23 cellular contexts compared by ENCODE assay signal in the genomic region with DNA sequence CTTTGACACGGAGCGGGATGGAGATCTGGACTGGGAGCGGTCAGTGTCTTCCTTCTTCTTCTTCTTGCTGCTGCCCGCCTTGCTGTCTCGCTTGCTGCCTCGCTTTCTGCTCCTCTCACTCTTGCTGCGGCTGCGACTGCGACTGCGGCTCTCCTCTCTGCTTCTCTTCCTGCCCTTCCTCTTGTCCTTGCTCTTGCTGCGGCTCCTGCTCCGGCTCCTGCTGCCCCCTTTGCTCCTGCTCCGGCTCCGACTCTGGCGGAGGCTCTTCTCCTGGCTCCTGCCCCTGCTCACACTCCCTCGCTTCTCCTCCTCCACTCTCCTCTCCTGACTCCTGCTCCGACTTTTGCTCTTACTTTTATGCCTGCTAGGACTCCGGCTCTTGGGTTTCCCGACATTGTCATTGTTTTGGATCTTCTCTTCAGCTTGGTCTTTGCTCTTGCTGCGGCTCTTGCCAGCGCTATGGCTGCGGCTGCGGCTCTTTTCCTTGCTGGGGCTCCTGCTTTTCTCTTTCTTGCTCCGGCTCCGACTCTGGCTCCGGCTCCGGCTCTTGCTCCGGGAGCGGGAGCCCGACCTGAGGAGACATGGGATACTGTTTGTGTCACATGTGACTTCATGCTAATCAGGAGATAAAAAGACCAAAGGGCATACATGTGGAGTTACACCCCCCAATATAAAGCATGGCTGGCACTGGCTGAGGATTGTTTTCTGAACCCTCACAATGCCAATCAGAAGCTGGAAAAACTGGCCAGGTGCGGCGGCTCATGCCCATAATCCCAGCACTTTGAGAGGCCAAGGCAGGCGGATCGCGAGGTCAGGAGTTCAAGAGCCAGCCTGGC. TPM values are rescaled to one million over a fixed set of nuclear protein-coding genes. Genes with fewer than 3 reads are reported as not detected.
DNase-seq lines count a peak whose midpoint lies in the region; ATAC-seq, FAIRE-seq and TF ChIP-seq lines count a peak whose summit lies in the region.
"Had no signal": no experiment of that assay in that cellular context is flagged by ENCODE, and none has a peak within 500 bp of the region (broad histone marks: within the 10 kb centered on the region; RNA-seq: fewer than 3 reads in every experiment).

No MANE protein-coding gene starts in this region.

- no peaks in the 10 kb centered on the region for H3K27me3 ChIP-seq in CD4-positive, alpha-beta T cell (ENCODE audit: control insufficient read depth, insufficient read depth, low read length)
- H3K27me3 ChIP-seq in GM23248 (replicated peaks; ENCODE audit: insufficient read depth) (no peaks in the 10 kb centered on the region), K562 (ENCODE audit: control insufficient read depth in 2 of 2, insufficient read depth in 2 of 2, low read length in 2 of 2) (no peaks in the 10 kb centered on the region), PC-3 (ENCODE audit: low read length) (no peaks in the 10 kb centered on the region)
- H3K27me3 ChIP-seq: heart right ventricle, neural progenitor cell, thyroid gland had no signal

- H2AFZ ChIP-seq in GM23248 (no peak overlapping the region), K562 (ENCODE audit: low read depth, low read length) (no peak overlapping the region), PC-3 (ENCODE audit: low read length) (no peak overlapping the region)
- H2AFZ ChIP-seq: neural progenitor cell had no signal

- in situ Hi-C loops in GM23248 (cut with MboI) (no loop called here), K562 (cut with MboI) (no loop called here)

- no peak for FAIRE-seq in K562 (lab: Jason Lieb, UNC)

- 0 out of 2 replicates have a peak, but pooled peaks cover 4% of the 10 kb centered on the region for H4K20me1 ChIP-seq in GM23248 (ENCODE audit: insufficient read depth)
- H4K20me1 ChIP-seq in K562 (replicated peaks; ENCODE audit: control insufficient read depth, insufficient read depth, low read length), result no peaks in the 10 kb centered on the region
- H4K20me1 ChIP-seq in PC-3 (ENCODE audit: low read length), result no peaks in the 10 kb centered on the region

- H3K27me3 Mint-ChIP-seq in CD4-positive, alpha-beta T cell, result no peaks in the 10 kb centered on the region
- no peaks in the 10 kb centered on the region for H3K27me3 Mint-ChIP-seq in mesothelial cell of epicardium (ENCODE audit: low read depth)

- CTCF ChIA-PET in CD4-positive, alpha-beta T cell (lab: Charles Lee), result no interaction called here
- CTCF ChIA-PET in K562 (lab: Yijun Ruan, JAX; ENCODE audit: low intra/inter-chr PET ratio) (no interaction called here), PC-3 (lab: Charles Lee) (no interaction called here)

- no peaks in the 10 kb centered on the region for H3K9me3 ChIP-seq in CD4-positive, alpha-beta T cell (ENCODE audit: control insufficient read depth, low read length)
- H3K9me3 ChIP-seq in GM23248 (ENCODE audit: low read depth) (no peaks in the 10 kb centered on the region), K562 (replicated peaks; ENCODE audit: control insufficient read depth, insufficient read depth, low read depth, low read length) (no peaks in the 10 kb centered on the region), PC-3 (ENCODE audit: low read length) (no peaks in the 10 kb centered on the region)
- H3K9me3 ChIP-seq: heart right ventricle, thyroid gland had no signal

- POLR2A ChIA-PET in CD4-positive, alpha-beta T cell (lab: Charles Lee), result no interaction called here
- POLR2A ChIA-PET in K562 (lab: Yijun Ruan, JAX), result interaction anchor here (1.0 kb wide), 2 partner anchors 18 to 33 kb away, joined by 3 read pairs; no protein-coding TSS in a partner anchor
- POLR2A ChIA-PET in PC-3 (lab: Charles Lee; ENCODE audit: unreplicated experiment), result no interaction called here

- BruUV-seq in K562 (replicated peaks; lab: Mats Ljungman, UMichigan) (no TSS peak), PC-3 (replicated peaks; lab: Mats Ljungman, UMichigan) (no TSS peak)

- H3K9me2 ChIP-seq in GM23248 (ENCODE audit: insufficient read depth) (no peaks in the 10 kb centered on the region), PC-3 (replicated peaks; ENCODE audit: low read length) (no peaks in the 10 kb centered on the region)

- H3K4me3 ChIP-seq in GM23248, result no peak overlapping the region
- H3K4me3 ChIP-seq in K562, result no peak overlapping the region
- no peak overlapping the region for H3K4me3 ChIP-seq in PC-3 (ENCODE audit: low read length)
- H3K4me3 ChIP-seq: heart right ventricle, neural progenitor cell, skin epidermis, thyroid gland had no signal

- peak; percentile 45; the same call in 1 of the 2 replicates for TF ChIP-seq POLR2A in K562 (conservative IDR thresholded peaks at IDR 0.05)

- no peak for ATAC-seq in CD4-positive, alpha-beta T cell (ENCODE audit: poor library complexity)
- ATAC-seq in K562 (no peak), HG03342 (IDR thresholded peaks at IDR 0.05; ENCODE audit: unreplicated experiment) (no peak), PC-3 (no peak)
- ATAC-seq: CD8-positive, alpha-beta T cell; heart right ventricle; left colon had no signal

- no peak for TF ChIP-seq EP300 in K562 (IDR thresholded peaks at IDR 0.05; ENCODE audit: low read length)

- no peaks in the 10 kb centered on the region for H3K4me1 Mint-ChIP-seq in CD4-positive, alpha-beta T cell (ENCODE audit: low read depth)
- H3K4me1 Mint-ChIP-seq in mesothelial cell of epicardium, result peaks cover 9% of the 10 kb centered on the region
- H3K4me1 Mint-ChIP-seq: neural progenitor cell had no signal

- no peak overlapping the region for H3K4me3 Mint-ChIP-seq in CD4-positive, alpha-beta T cell
- no peak overlapping the region for H3K4me3 Mint-ChIP-seq in mesothelial cell of epicardium
- H3K4me3 Mint-ChIP-seq: CD8-positive, alpha-beta T cell; neural progenitor cell had no signal

- H3F3A ChIP-seq in GM23248 (ENCODE audit: insufficient read depth) (peaks cover 63% of the 10 kb centered on the region), PC-3 (ENCODE audit: low read length, unreplicated experiment) (peaks cover 8% of the 10 kb centered on the region)

- H3K36me3 ChIP-seq in GM23248 (ENCODE audit: low read depth) (peaks cover 47% of the 10 kb centered on the region), K562 (ENCODE audit: control insufficient read depth, insufficient read depth, low read length) (peaks cover 83% of the 10 kb centered on the region), PC-3 (ENCODE audit: low read depth, low read length) (peaks cover 66% of the 10 kb centered on the region)

- intact Hi-C loops in CD4-positive, alpha-beta T cell (cut with DNase I, micrococcal nuclease), result no loop called here
- intact Hi-C loops in K562 (cut with micrococcal nuclease), result no loop called here
- intact Hi-C loops in PC-3 (cut with micrococcal nuclease), result loop anchor here (10.0 kb wide), 1 partner anchor 264 kb away; no protein-coding TSS in a partner anchor

- peaks cover 51% of the 10 kb centered on the region for H3K79me2 ChIP-seq in GM23248 (ENCODE audit: insufficient read depth)
- peaks cover 25% of the 10 kb centered on the region; the same call in 2 of the 3 replicates for H3K79me2 ChIP-seq in K562 (ENCODE audit: control insufficient read depth, insufficient read depth, low read length)
- 0 out of 2 replicates have a peak, but pooled peaks cover 4% of the 10 kb centered on the region for H3K79me2 ChIP-seq in PC-3 (ENCODE audit: low read length)

- H3K9me1 ChIP-seq in K562 (ENCODE audit: control insufficient read depth, insufficient read depth, low read length), result no peaks in the 10 kb centered on the region

- H3K27ac Mint-ChIP-seq in CD4-positive, alpha-beta T cell, result peak overlapping the region; percentile 22
- H3K27ac Mint-ChIP-seq in mesothelial cell of epicardium, result peak overlapping the region; percentile 69
- H3K27ac Mint-ChIP-seq: CD8-positive, alpha-beta T cell; neural progenitor cell had no signal

- H3K9ac ChIP-seq in GM23248 (no peak overlapping the region), K562 (ENCODE audit: insufficient read depth in 1 of 2, low read depth in 2 of 2, low read length in 2 of 2) (no peak overlapping the region), PC-3 (ENCODE audit: low read length) (no peak overlapping the region)
- H3K9ac ChIP-seq: neural progenitor cell had no signal

- H3K4me1 ChIP-seq in GM23248 (ENCODE audit: insufficient read depth), result peaks cover 26% of the 10 kb centered on the region
- H3K4me1 ChIP-seq in K562 (replicated peaks in 1 of 2; ENCODE audit: control insufficient read depth in 2 of 2, insufficient read depth in 2 of 2, low read length in 2 of 2), result peaks cover 2 to 4% of the 10 kb centered on the region in 2 experiments; a peak in 3 of 5 replicates
- peaks cover 28% of the 10 kb centered on the region for H3K4me1 ChIP-seq in PC-3 (ENCODE audit: insufficient read depth, low read length)
- H3K4me1 ChIP-seq: neural progenitor cell, thyroid gland had no signal

- no peak overlapping the region for H3K27ac ChIP-seq in CD4-positive, alpha-beta T cell (ENCODE audit: low read depth, low read length)
- H3K27ac ChIP-seq in GM23248, result peak overlapping the region; percentile 94
- no peak overlapping the region for H3K27ac ChIP-seq in K562 (ENCODE audit: extremely low read depth, low read depth, low read length)
- no peak overlapping the region for H3K27ac ChIP-seq in PC-3 (ENCODE audit: low read length)
- H3K27ac ChIP-seq: heart right ventricle, neural progenitor cell, skin epidermis, thyroid gland had no signal

- no peak for TF ChIP-seq CTCF in CD4-positive, alpha-beta T cell (IDR thresholded peaks at IDR 0.05)
- TF ChIP-seq CTCF in K562 (IDR thresholded peaks at IDR 0.05 in 2 of 3, conservative IDR thresholded peaks at IDR 0.05 in 1 of 3; ENCODE audit: insufficient read depth in 2 of 3, low read depth in 1 of 3, low read length in 3 of 3), result no peak
- TF ChIP-seq CTCF in mesothelial cell of epicardium (IDR thresholded peaks at IDR 0.05; ENCODE audit: unreplicated experiment), result no peak
- no peak for TF ChIP-seq CTCF in PC-3 (conservative IDR thresholded peaks at IDR 0.05; ENCODE audit: low read depth, low read length)

- peaks cover 88% of the 10 kb centered on the region for H3K36me3 Mint-ChIP-seq in CD4-positive, alpha-beta T cell (ENCODE audit: low read depth)
- peaks cover 69% of the 10 kb centered on the region for H3K36me3 Mint-ChIP-seq in mesothelial cell of epicardium

- no peak for TF ChIP-seq RAD21 in K562 (CRISPR knock-in tag; conservative IDR thresholded peaks at IDR 0.05 in 1 of 2, IDR thresholded peaks at IDR 0.05 in 1 of 2)

- no peak for DNase-seq in CD4-positive, alpha-beta T cell
- DNase-seq in GM23248, result no peak
- DNase-seq in K562 (ENCODE audit: extremely low read depth in 1 of 4, low spot score in 3 of 4), result no peak
- no peak for DNase-seq in mesothelial cell of epicardium (ENCODE audit: low spot score in 2 of 2, unreplicated experiment in 2 of 2)
- no peak for DNase-seq in PC-3
- no peak for DNase-seq in stimulated activated CD4-positive, alpha-beta T cell treated with anti-CD3 and anti-CD28 coated beads, Interleukin-12 subunit alpha, Interleukin-12 subunit beta, amount 100 ng/mL, for 4 hours
- DNase-seq: amniotic stem cell; CD8-positive, alpha-beta T cell; dermis blood vessel endothelial cell; GDM1; heart right ventricle; left colon; NCI-H1048; NCI-H2029; NCI-H2227 treated with DMSO at 0.1 percent for 48 hours; SHP77; stimulated activated CD4-positive, alpha-beta T cell treated with anti-CD3 and anti-CD28 coated beads, Interleukin-2, amount 100 ng/mL, for 48 hours; stimulated activated naive CD4-positive, alpha-beta T cell treated with Interleukin-2 at 50 U/mL for 16 hours; thyroid gland had no signal

- H3K9me3 Mint-ChIP-seq in CD4-positive, alpha-beta T cell, result peaks cover 5% of the 10 kb centered on the region
- no peaks in the 10 kb centered on the region for H3K9me3 Mint-ChIP-seq in mesothelial cell of epicardium
- H3K9me3 Mint-ChIP-seq: neural progenitor cell had no signal

- no peak overlapping the region for H3K4me2 ChIP-seq in GM23248 (ENCODE audit: unreplicated experiment)
- H3K4me2 ChIP-seq in K562 (ENCODE audit: insufficient read depth, low read length), result no peak overlapping the region
- H3K4me2 ChIP-seq in PC-3 (ENCODE audit: low read length), result no peak overlapping the region
- H3K4me2 ChIP-seq: neural progenitor cell had no signal

- WGBS in GM23248 (ENCODE audit: low coverage in 1 of 2, low lambda C conversion rate in 2 of 2, missing lambda C conversion rate in 2 of 2), 2 experiments, result 97 to 98% methylated on average over 35 of the region's 35 CpGs
- 95% methylated on average over 32 of the region's 35 CpGs for WGBS in K562 (ENCODE audit: insufficient coverage, low coverage, missing lambda C conversion rate)

RNA-seq across cellular contexts. Expression of a gene that starts 25.2 kb away (rescaled TPM):
- total RNA-seq in CD4-positive, alpha-beta T cell, result not detected
- 20.4 TPM in 2 replicates for total RNA-seq in GM23248 (2014; rRNA removed; shearing (Covaris generic))
- polyA plus RNA-seq in GM23248 (2016; fragmentation: Nextera tagmentation; extraction: Ambion mirVana) (5.1 and 6.3 TPM in 2 replicates), K562 (2011; rRNA removed) (0.07 and 0.08 TPM in 2 replicates), K562 (2014; fragmentation: Illumina TruSeq; extraction: Trizol) (0.06 and 0.10 TPM in 2 replicates), K562 (2014; fragmentation: Nextera tagmentation; extraction: Ambion mirVana) (under 1 TPM; 0.30 to 0.35 TPM), K562 (2014; rRNA removed) (0.09 and 0.13 TPM in 2 replicates)
- total RNA-seq in K562 (2011; cell fraction: chromatin; rRNA removed; ENCODE audit: low replicate concordance), result 0.58 and 0.62 TPM in 2 replicates
- total RNA-seq in K562 (2011; cell fraction: nucleolus; rRNA removed), result 0.26 and 0.33 TPM in 2 replicates
- 0.59 and 0.61 TPM in 2 replicates for total RNA-seq in K562 (2011; cell fraction: nucleoplasm; rRNA removed)
- total RNA-seq in K562 (2014; rRNA removed) (not detected in 2 replicates), K562 (2014; rRNA removed; fragmentation: Illumina TruSeq; extraction: Trizol) (0.04 TPM in 1 of 2 replicates, not detected in the other), K562 (2015; rRNA removed; fragmentation: Illumina TruSeq; extraction: Trizol) (0.11 TPM in 1 of 2 replicates, not detected in the other), K562 (2021) (0.11 and 0.13 TPM in 2 replicates), mesothelial cell of epicardium (28.3 to 31.0 TPM (median 29.1 TPM) in 3 replicates), PC-3 (2014; rRNA removed) (9.0 and 9.3 TPM in 2 replicates)
- polyA plus RNA-seq in K562 (2011; cell fraction: cytosol; rRNA removed), result 0.04 and 0.09 TPM in 2 replicates
- 0.47 and 0.80 TPM in 2 replicates for polyA plus RNA-seq in K562 (2011; cell fraction: nucleus; rRNA removed)
- polyA plus RNA-seq in K562 (2012), result 0.10 and 0.13 TPM in 2 replicates
- 0.18 and 0.24 TPM in 2 replicates for polyA minus RNA-seq in K562 (2011; rRNA and poly(A)+ RNA removed)
- polyA minus RNA-seq in K562 (2011; cell fraction: cytosol; rRNA and poly(A)+ RNA removed), result not detected in 2 replicates
- polyA minus RNA-seq in K562 (2011; cell fraction: nucleus; rRNA and poly(A)+ RNA removed), result 0.11 and 0.13 TPM in 2 replicates
- total RNA-seq: CD8-positive, alpha-beta T cell; mononuclear cell had no signal

RNA-seq across cellular contexts. Expression of a gene that starts 32.8 kb away (rescaled TPM):
- 10 to 100 TPM; 89.2 to 93.4 TPM for total RNA-seq in CD4-positive, alpha-beta T cell
- 36.3 and 45.0 TPM in 2 replicates for total RNA-seq in GM23248 (2014; rRNA removed; shearing (Covaris generic))
- polyA plus RNA-seq in GM23248 (2016; fragmentation: Nextera tagmentation; extraction: Ambion mirVana) (60.8 and 65.6 TPM in 2 replicates), K562 (2011; rRNA removed) (69.6 and 82.0 TPM in 2 replicates), K562 (2014; fragmentation: Illumina TruSeq; extraction: Trizol) (116 and 132 TPM in 2 replicates), K562 (2014; fragmentation: Nextera tagmentation; extraction: Ambion mirVana) (10 to 100 TPM; 15.9 to 18.4 TPM), K562 (2014; rRNA removed) (119 and 128 TPM in 2 replicates)
- total RNA-seq in K562 (2011; cell fraction: chromatin; rRNA removed; ENCODE audit: low replicate concordance), result 110 and 300 TPM in 2 replicates
- 71.2 and 83.3 TPM in 2 replicates for total RNA-seq in K562 (2011; cell fraction: nucleolus; rRNA removed)
- 149 and 200 TPM in 2 replicates for total RNA-seq in K562 (2011; cell fraction: nucleoplasm; rRNA removed)
- total RNA-seq in K562 (2014; rRNA removed) (75.6 and 77.7 TPM in 2 replicates), K562 (2014; rRNA removed; fragmentation: Illumina TruSeq; extraction: Trizol) (68.4 and 70.8 TPM in 2 replicates), K562 (2015; rRNA removed; fragmentation: Illumina TruSeq; extraction: Trizol) (84.2 and 91.4 TPM in 2 replicates), K562 (2021) (93.1 and 93.2 TPM in 2 replicates), mesothelial cell of epicardium (103 to 107 TPM (median 105 TPM) in 3 replicates), PC-3 (2014; rRNA removed) (62.0 and 78.2 TPM in 2 replicates)
- polyA plus RNA-seq in K562 (2011; cell fraction: cytosol; rRNA removed), result 37.1 and 75.0 TPM in 2 replicates
- polyA plus RNA-seq in K562 (2011; cell fraction: nucleus; rRNA removed), result 90.7 and 117 TPM in 2 replicates
- 67.1 and 100 TPM in 2 replicates for polyA plus RNA-seq in K562 (2012)
- polyA minus RNA-seq in K562 (2011; rRNA and poly(A)+ RNA removed), result 82.9 and 102 TPM in 2 replicates
- 30.6 and 39.6 TPM in 2 replicates for polyA minus RNA-seq in K562 (2011; cell fraction: cytosol; rRNA and poly(A)+ RNA removed)
- polyA minus RNA-seq in K562 (2011; cell fraction: nucleus; rRNA and poly(A)+ RNA removed), result 32.4 and 56.8 TPM in 2 replicates
